In genomic region chr6:122154912-122155516, GRCh38 we compare ENCODE assay signal across 21 cellular contexts.
DNase-seq lines count a peak whose midpoint lies in the region; ATAC-seq and TF ChIP-seq lines count a peak whose summit lies in the region.
"Had no signal": no experiment of that assay in that cellular context is flagged by ENCODE, and none has a peak within 500 bp of the region (broad histone marks: within the 10 kb centered on the region; RNA-seq: fewer than 3 reads in every experiment).

No MANE protein-coding gene starts in this region.

- peaks cover 0 to 15% of the 10 kb centered on the region in 2 donors for H3K4me1 ChIP-seq in right atrium auricular region
- no peaks in the 10 kb centered on the region for H3K4me1 ChIP-seq in colonic mucosa
- no peaks in the 10 kb centered on the region for H3K4me1 ChIP-seq in aorta (ENCODE audit: control insufficient read depth in 1 of 2, insufficient read depth in 2 of 2, low read length in 2 of 2)
- no peaks in the 10 kb centered on the region for H3K4me1 ChIP-seq in testis
- H3K4me1 ChIP-seq: HAP-1, prostate gland had no signal

- WGBS in aorta, 2 donors, result 73 to 75% methylated on average over 2 of the region's 2 CpGs
- 60 to 69% methylated on average over 2 of the region's 2 CpGs for WGBS in testis, 2 donors

- no peak for TF ChIP-seq POLR2A in testis (IDR thresholded peaks at IDR 0.05)

- H3K4me3 ChIP-seq in right atrium auricular region (no peak overlapping the region), colonic mucosa (no peak overlapping the region), aorta (ENCODE audit: low read length in 2 of 2) (no peak overlapping the region), testis (no peak overlapping the region)
- H3K4me3 ChIP-seq: HAP-1, hepatocyte, lung, prostate gland had no signal

- no peak for DNase-seq in Right ventricle myocardium inferior (ENCODE audit: missing footprints)
- no peak for DNase-seq in right atrium auricular region (ENCODE audit: low spot score)
- peak; percentile 17 for DNase-seq in colonic mucosa
- DNase-seq in iPS-NIHi7 (ENCODE audit: extremely low spot score), result peak; percentile 29
- DNase-seq in aorta, result peak in 1 of 2 donors; percentile 49
- DNase-seq in activated CD8-positive, alpha-beta memory T cell treated with anti-CD3 and anti-CD28 coated beads, Interleukin-2, amount 50 U/mL, for 48 hours, result no peak
- DNase-seq in testis, result no peak
- DNase-seq in activated naive CD4-positive, alpha-beta T cell (lab: John Stamatoyannopoulos, UW), result no peak
- DNase-seq: activated CD8-positive, alpha-beta memory T cell treated with anti-CD3 and anti-CD28 coated beads, Interleukin-2, amount 50 U/mL, for 4 hours; activated naive CD8-positive, alpha-beta T cell treated with anti-CD3 and anti-CD28 coated beads for 36 hours; AML-193; CD8-positive, alpha-beta memory T cell; GF-D8; NCI-H1048; NCI-H187 treated with DMSO at 0.1 percent for 48 hours; NCI-H526 treated with DMSO at 0.1 percent for 48 hours; T-helper 9 cell had no signal

- H3K27me3 ChIP-seq in right atrium auricular region, result no peaks in the 10 kb centered on the region
- H3K27me3 ChIP-seq in colonic mucosa, result no peaks in the 10 kb centered on the region
- no peaks in the 10 kb centered on the region for H3K27me3 ChIP-seq in aorta (ENCODE audit: control insufficient read depth in 1 of 2, insufficient read depth in 2 of 2, low read length in 1 of 2)
- H3K27me3 ChIP-seq in testis, result no peaks in the 10 kb centered on the region
- H3K27me3 ChIP-seq: hepatocyte had no signal

- ATAC-seq in Right ventricle myocardium inferior (peak; percentile 81), aorta (ENCODE audit: low FRiP score) (peak; percentile 66)

- intact Hi-C loops in Right ventricle myocardium inferior (cut with DNase I) (no loop called here), colonic mucosa (cut with DNase I) (no loop called here), aorta (cut with DNase I) (no loop called here), testis (cut with DNase I; ENCODE audit: low total_unique reads) (no loop called here)

- no peaks in the 10 kb centered on the region for H3K9me3 ChIP-seq in right atrium auricular region
- H3K9me3 ChIP-seq in colonic mucosa, result no peaks in the 10 kb centered on the region
- no peaks in the 10 kb centered on the region for H3K9me3 ChIP-seq in aorta (ENCODE audit: control insufficient read depth, low read length)
- H3K9me3 ChIP-seq in testis, result no peaks in the 10 kb centered on the region
- H3K9me3 ChIP-seq: HAP-1, prostate gland had no signal

- no peak overlapping the region for H3K9ac ChIP-seq in colonic mucosa (ENCODE audit: low read depth in 2 of 2, low read length in 2 of 2)

- H3K27ac ChIP-seq in right atrium auricular region (peak overlapping the region in 1 of 2 donors; percentile 33), colonic mucosa (no peak overlapping the region), aorta (ENCODE audit: low read depth in 1 of 2, low read length in 2 of 2) (no peak overlapping the region), testis (no peak overlapping the region)
- H3K27ac ChIP-seq: hepatocyte, prostate gland had no signal

- no peak for TF ChIP-seq CTCF in right atrium auricular region (IDR thresholded peaks at IDR 0.05)
- no peak for TF ChIP-seq CTCF in colonic mucosa (IDR thresholded peaks at IDR 0.05)
- no peak for TF ChIP-seq CTCF in testis (IDR thresholded peaks at IDR 0.05)

- H3K36me3 ChIP-seq in right atrium auricular region, result no peaks in the 10 kb centered on the region
- H3K36me3 ChIP-seq in colonic mucosa, result no peaks in the 10 kb centered on the region
- H3K36me3 ChIP-seq in aorta (ENCODE audit: control insufficient read depth in 1 of 2, insufficient read depth in 2 of 2, low read length in 1 of 2), result no peaks in the 10 kb centered on the region
- H3K36me3 ChIP-seq in testis (ENCODE audit: low read depth, missing control alignments), result no peaks in the 10 kb centered on the region
- H3K36me3 ChIP-seq: HAP-1, prostate gland had no signal

Comparison
In these comparisons a context has a peak if more than half of its experiments do, and no peak if none do; other contexts are left out.
1. DNase-seq: peak in colonic mucosa (single experiment) and iPS-NIHi7 (single experiment); none in Right ventricle myocardium inferior (single experiment), right atrium auricular region (single experiment), activated CD8-positive, alpha-beta memory T cell treated with anti-CD3 and anti-CD28 coated beads, Interleukin-2, amount 50 U/mL, for 48 hours (single experiment), testis (single experiment) and activated naive CD4-positive, alpha-beta T cell (0 of 4).